ENCODE assay signal across 9 cellular contexts in the genomic region with DNA sequence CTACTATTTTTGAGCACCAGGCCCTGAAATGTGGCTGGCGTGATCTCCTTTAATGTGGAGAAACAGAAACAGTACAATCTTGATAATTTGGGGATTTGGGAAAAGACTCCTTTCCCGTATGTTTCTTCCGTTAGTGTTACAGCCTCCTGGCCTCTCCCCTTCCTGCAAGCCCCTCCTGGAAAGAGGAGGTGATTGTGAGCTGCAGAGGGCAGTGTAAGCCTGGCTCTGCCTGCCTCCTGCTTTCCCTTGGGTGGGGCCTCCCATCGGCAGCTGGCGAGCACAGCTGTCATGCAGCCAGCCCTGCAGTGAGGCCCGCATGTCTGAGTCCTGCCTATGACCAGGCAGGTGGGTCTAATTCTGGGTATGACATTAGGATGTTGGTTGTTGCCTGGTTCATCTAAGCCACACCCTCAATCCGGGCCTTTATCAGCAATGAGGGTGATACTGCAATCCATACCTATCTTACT. TPM values are rescaled to one million over a fixed set of nuclear protein-coding genes. Genes with fewer than 3 reads are reported as not detected.
A peak's percentile ranks its signal among the peaks of the same experiment; 100 is the strongest.
DNase-seq lines count a peak whose midpoint lies in the region; ATAC-seq, FAIRE-seq and TF ChIP-seq lines count a peak whose summit lies in the region.
"Had no signal": no experiment of that assay in that cellular context is flagged by ENCODE, and none has a peak within 500 bp of the region (broad histone marks: within the 10 kb centered on the region; RNA-seq: fewer than 3 reads in every experiment).

No MANE protein-coding gene starts in this region.

- H3K4me1 ChIP-seq in endothelial cell of umbilical vein (ENCODE audit: control insufficient read depth, extremely low read depth, insufficient read depth, low read length) (peaks cover 27% of the 10 kb centered on the region), mucosa of descending colon (ENCODE audit: low read depth) (peaks cover 30% of the 10 kb centered on the region)

- H3K79me2 ChIP-seq in endothelial cell of umbilical vein (ENCODE audit: control insufficient read depth, insufficient read depth, low read length): no peaks in the 10 kb centered on the region

- TF ChIP-seq POLR2A in endothelial cell of umbilical vein (IDR thresholded peaks at IDR 0.05; ENCODE audit: low read depth, low read length): peak; percentile 55

- H3K9me3 ChIP-seq in endothelial cell of umbilical vein (replicated peaks; ENCODE audit: control insufficient read depth, insufficient read depth, low read length) (no peaks in the 10 kb centered on the region), mucosa of descending colon (no peaks in the 10 kb centered on the region)

- intact Hi-C loops in endothelial cell of umbilical vein (cut with micrococcal nuclease) (loop anchor here (1.0 to 5.0 kb wide), 6 partner anchors 49 to 356 kb away; partner anchors contain the start of gene WSB1), mucosa of descending colon (cut with DNase I, micrococcal nuclease) (loop anchor here in 1 of 2 donors (5.0 to 10.0 kb wide), 2 partner anchors 50 to 87 kb away; partner anchors contain the start of gene WSB1)

- no peaks in the 10 kb centered on the region for H3K36me3 ChIP-seq in endothelial cell of umbilical vein (ENCODE audit: control insufficient read depth in 2 of 2, extremely low read depth in 1 of 2, insufficient read depth in 2 of 2, low read length in 2 of 2)
- no peaks in the 10 kb centered on the region for H3K36me3 ChIP-seq in mucosa of descending colon (ENCODE audit: low read depth)

- peak overlapping the region; percentile 22 for H3K9ac ChIP-seq in endothelial cell of umbilical vein (replicated peaks; ENCODE audit: extremely low read depth, insufficient read depth, low read length)

- DNase-seq in NCI-H460 (ENCODE audit: extremely low read depth, low read depth): peak; percentile 92
- DNase-seq in activated CD4-positive, alpha-beta T cell treated with anti-CD3 and anti-CD28 coated beads, Interleukin-2, amount 50 U/mL, for 1 hour: peak; percentile 30
- peak; percentile 88 for DNase-seq in endothelial cell of umbilical vein (ENCODE audit: low read depth, low spot score)
- DNase-seq in mucosa of descending colon: peak; percentile 87 to 89 (median 87)
- peak; percentile 19 for DNase-seq in stimulated activated CD8-positive, alpha-beta memory T cell treated with anti-CD3 and anti-CD28 coated beads, Interleukin-4, amount 100 ng/mL, for 24 hours (ENCODE audit: low read depth)

- CTCF ChIA-PET in endothelial cell of umbilical vein (lab: Charles Lee): interaction anchor here (0.6 to 3.2 kb wide), 28 partner anchors 9 to 357 kb away, joined by 3 to 33 read pairs (median 5); partner anchors contain the start of gene WSB1

- H4K20me1 ChIP-seq in endothelial cell of umbilical vein (replicated peaks; ENCODE audit: control insufficient read depth, extremely low read depth, insufficient read depth, low read length): no peaks in the 10 kb centered on the region

- no peaks in the 10 kb centered on the region for H3K9me1 ChIP-seq in endothelial cell of umbilical vein (replicated peaks; ENCODE audit: control insufficient read depth, extremely low read depth, insufficient read depth, low read length)

- H3K4me3 ChIP-seq in endothelial cell of umbilical vein (replicated peaks in 1 of 3; ENCODE audit: insufficient read depth in 1 of 3, low read depth in 1 of 3, low read length in 3 of 3) (no peak overlapping the region), mucosa of descending colon (no peak overlapping the region)

- BruUV-seq in endothelial cell of umbilical vein (replicated peaks; lab: Mats Ljungman, UMichigan): no TSS peak

- no peaks in the 10 kb centered on the region for H3K27me3 ChIP-seq in endothelial cell of umbilical vein (ENCODE audit: control insufficient read depth in 2 of 2, insufficient read depth in 2 of 2, low read length in 2 of 2)

- peak overlapping the region; percentile 64 for H3K4me2 ChIP-seq in endothelial cell of umbilical vein (ENCODE audit: insufficient read depth, low read length)

- peak; percentile 80 for ATAC-seq in GM19023 (IDR thresholded peaks at IDR 0.05; ENCODE audit: unreplicated experiment)
- ATAC-seq in HG03159 (IDR thresholded peaks at IDR 0.05; ENCODE audit: unreplicated experiment): peak; percentile 86
- ATAC-seq in mucosa of descending colon: peak; percentile 88

- peak overlapping the region; percentile 79 for H2AFZ ChIP-seq in endothelial cell of umbilical vein (ENCODE audit: low read depth, low read length)

- peak; percentile 92 for FAIRE-seq in endothelial cell of umbilical vein (lab: Jason Lieb, UNC)
- FAIRE-seq: TTC549 had no signal

- no peak overlapping the region for H3K27ac ChIP-seq in C4-2B
- H3K27ac ChIP-seq in endothelial cell of umbilical vein (ENCODE audit: insufficient read depth, low read depth, low read length): peak overlapping the region; percentile 32

- POLR2A ChIA-PET in endothelial cell of umbilical vein (lab: Charles Lee): interaction anchor here (1.0 to 1.8 kb wide), 3 partner anchors 9 to 59 kb away, joined by 4 to 20 read pairs (median 12); partner anchors contain the start of gene WSB1

- dilution Hi-C loops in endothelial cell of umbilical vein (cut with MboI; ENCODE audit: extremely low pct_ligation_motif_present, low sequenced_read_pairs): no loop called here

- TF ChIP-seq CTCF in C4-2B (conservative IDR thresholded peaks at IDR 0.05) (peak; percentile 65), endothelial cell of umbilical vein (IDR thresholded peaks at IDR 0.05; ENCODE audit: extremely low read depth in 1 of 2, insufficient read depth in 1 of 2, low read depth in 1 of 2, low read length in 2 of 2) (peak; percentile 79 to 81), mucosa of descending colon (IDR thresholded peaks at IDR 0.05) (peak; percentile 33)

TF ChIP-seq in endothelial cell of umbilical vein, 7 proteins besides CTCF, POLR2A, EP300 and RAD21:
- TF ChIP-seq POLR2AphosphoS5 (IDR thresholded peaks at IDR 0.05; ENCODE audit: insufficient read depth, low read depth, low read length): peak; percentile 43
- TF ChIP-seq FOS (IDR thresholded peaks at IDR 0.05; ENCODE audit: borderline replicate concordance, insufficient read depth, low read length): no peak

RNA-seq across cellular contexts. Expression of gene WSB1, which starts 48.7 kb away (rescaled TPM):
- 143 and 153 TPM in 2 replicates for total RNA-seq in NCI-H460 (2014; rRNA removed; shearing (Covaris generic))
- 164 and 339 TPM in 2 replicates for polyA plus RNA-seq in NCI-H460 (2014; cell fraction: nucleus; rRNA removed)
- total RNA-seq in endothelial cell of umbilical vein (334 and 471 TPM in 2 replicates), mucosa of descending colon (100 to 1,000 TPM; 115 to 149 (median 137) TPM)
- 736 and 750 TPM in 2 replicates for polyA plus RNA-seq in endothelial cell of umbilical vein
- 205 and 437 TPM in 2 replicates for polyA plus RNA-seq in endothelial cell of umbilical vein (2011; cell fraction: cytosol; rRNA removed)
- 2,468 and 4,773 TPM in 2 replicates for polyA plus RNA-seq in endothelial cell of umbilical vein (2011; cell fraction: nucleus; rRNA removed)
- 242 and 354 TPM in 2 replicates for polyA plus RNA-seq in endothelial cell of umbilical vein (2012)
- 520 and 546 TPM in 2 replicates for polyA minus RNA-seq in endothelial cell of umbilical vein
- polyA minus RNA-seq in endothelial cell of umbilical vein (2011; cell fraction: cytosol; rRNA and poly(A)+ RNA removed): 12.8 TPM
- polyA minus RNA-seq in endothelial cell of umbilical vein (2011; cell fraction: nucleus; rRNA and poly(A)+ RNA removed): 507 and 650 TPM in 2 replicates

Comparison
In these comparisons a context has a peak if more than half of its experiments do, and no peak if none do; other contexts are left out.
1. DNase-seq: peak in every context shown above with its lines; median percentile 92 in NCI-H460; 88 in endothelial cell of umbilical vein; 87 in mucosa of descending colon; 30 in activated CD4-positive, alpha-beta T cell treated with anti-CD3 and anti-CD28 coated beads, Interleukin-2, amount 50 U/mL, for 1 hour; 19 in stimulated activated CD8-positive, alpha-beta memory T cell treated with anti-CD3 and anti-CD28 coated beads, Interleukin-4, amount 100 ng/mL, for 24 hours.